22 cellular contexts compared by ENCODE assay signal in the genomic region with DNA sequence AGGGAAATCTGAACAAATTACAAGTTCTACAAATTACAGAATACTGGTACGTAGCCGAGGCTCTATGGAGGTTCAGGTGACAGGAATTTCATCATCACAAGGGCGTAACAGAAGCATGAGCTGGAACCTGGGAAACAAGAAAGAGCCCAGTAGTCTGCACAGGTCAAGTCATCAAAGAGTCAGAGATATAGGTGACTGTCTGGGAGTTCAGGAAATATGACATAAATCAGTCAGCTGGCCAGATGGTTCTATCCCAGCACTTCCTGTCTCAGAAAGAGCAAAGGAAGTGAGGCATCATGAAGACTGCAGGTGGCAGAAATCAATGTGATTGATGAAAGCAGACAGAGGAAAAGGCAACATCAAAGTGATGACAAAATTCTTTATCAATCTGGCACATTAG. TPM values are rescaled to one million over a fixed set of nuclear protein-coding genes. Genes with fewer than 3 reads are reported as not detected.
DNase-seq lines count a peak whose midpoint lies in the region; ATAC-seq and TF ChIP-seq lines count a peak whose summit lies in the region.
"Had no signal": no experiment of that assay in that cellular context is flagged by ENCODE, and none has a peak within 500 bp of the region (broad histone marks: within the 10 kb centered on the region; RNA-seq: fewer than 3 reads in every experiment).

No MANE protein-coding gene starts in this region.

- peak overlapping the region; percentile 15; the same call in 1 of the 2 replicates for H3K4me2 ChIP-seq in OCI-LY7 (ENCODE audit: low read length)

- no peak overlapping the region for H3K27ac ChIP-seq in OCI-LY7 (ENCODE audit: low read depth, low read length, poor library complexity, severe bottlenecking)
- H3K27ac ChIP-seq: C4-2B, colonic mucosa, lower lobe of right lung, neutrophil had no signal

- H3K79me2 ChIP-seq in OCI-LY7 (ENCODE audit: insufficient read depth, low read depth, low read length): no peaks in the 10 kb centered on the region

- no peaks in the 10 kb centered on the region for H3K36me3 ChIP-seq in OCI-LY7 (ENCODE audit: insufficient read depth, low read length)
- H3K36me3 ChIP-seq: colonic mucosa, lower lobe of right lung, neutrophil had no signal

- H3K4me3 ChIP-seq in OCI-LY7 (ENCODE audit: low read depth, low read length, poor library complexity, severe bottlenecking) (no peak overlapping the region), choroid plexus epithelial cell (ENCODE audit: low read depth, low read length) (no peak overlapping the region)
- H3K4me3 ChIP-seq: colonic mucosa, lower lobe of right lung had no signal

- intact Hi-C loops in OCI-LY7 (cut with micrococcal nuclease; ENCODE audit: unreplicated experiment): no loop called here

- no peaks in the 10 kb centered on the region for H3K9me3 ChIP-seq in OCI-LY7 (ENCODE audit: low read length)
- H3K9me3 ChIP-seq: colonic mucosa, lower lobe of right lung, neutrophil had no signal

- no peaks in the 10 kb centered on the region for H3K9me2 ChIP-seq in OCI-LY7 (ENCODE audit: insufficient read depth, low read length)

- CTCF ChIA-PET in OCI-LY7 (lab: Charles Lee; ENCODE audit: unreplicated experiment): no interaction called here

- TF ChIP-seq CTCF in OCI-LY7 (conservative IDR thresholded peaks at IDR 0.05; ENCODE audit: low read length) (no peak), choroid plexus epithelial cell (conservative IDR thresholded peaks at IDR 0.05; ENCODE audit: low read depth, low read length) (no peak)

- no TSS peak for BruUV-seq in OCI-LY7 (replicated peaks; lab: Mats Ljungman, UMichigan)

- ATAC-seq in HG03521 (IDR thresholded peaks at IDR 0.05; ENCODE audit: unreplicated experiment): no peak
- ATAC-seq in GM18520 (IDR thresholded peaks at IDR 0.05; ENCODE audit: unreplicated experiment): no peak
- ATAC-seq: activated naive CD4-positive, alpha-beta T cell treated with anti-CD3 and anti-CD28 coated beads, Interleukin-2, amount 50 U/mL, for 72 hours; lower lobe of right lung had no signal

- peak; percentile 17 for DNase-seq in DMS53 treated with DMSO at 0.1 percent for 48 hours (lab: John Stamatoyannopoulos, UW; ENCODE audit: unreplicated experiment)
- peak; percentile 55 for DNase-seq in OCI-LY7 (ENCODE audit: low spot score)
- peak; percentile 6 for DNase-seq in choroid plexus epithelial cell (ENCODE audit: low read depth)
- peak; percentile 21 for DNase-seq in left kidney (ENCODE audit: low read depth, low spot score)
- no peak for DNase-seq in activated CD4-positive, alpha-beta T cell treated with anti-CD3 and anti-CD28 coated beads for 48 hours
- DNase-seq in NCI-H524 (lab: John Stamatoyannopoulos, UW): no peak
- DNase-seq: activated CD4-positive, alpha-beta T cell treated with anti-CD3 and anti-CD28 coated beads for 1 hour; colonic mucosa; immature natural killer cell; lower lobe of right lung; NCI-H1417 treated with DMSO at 0.1 percent for 48 hours; NCI-H2171 treated with DMSO at 0.1 percent for 48 hours; NCI-H82; stimulated activated CD4-positive, alpha-beta T cell treated with anti-CD3 and anti-CD28 coated beads, Interleukin-12 subunit alpha, Interleukin-12 subunit beta, amount 100 ng/mL, for 4 hours; T1000 had no signal

- H2AFZ ChIP-seq in OCI-LY7 (ENCODE audit: low read length): no peak overlapping the region

- H4K20me1 ChIP-seq in OCI-LY7 (ENCODE audit: insufficient read depth, low read length): no peaks in the 10 kb centered on the region

- H3K4me1 ChIP-seq in OCI-LY7 (ENCODE audit: insufficient read depth, low read length, poor library complexity, severe bottlenecking): peaks cover 12% of the 10 kb centered on the region
- H3K4me1 ChIP-seq: colonic mucosa, lower lobe of right lung had no signal

- POLR2A ChIA-PET in OCI-LY7 (lab: Charles Lee): interaction anchor here (0.5 to 2.9 kb wide), 5 partner anchors 12 to 1654 kb away, joined by 3 to 9 read pairs (median 3); no protein-coding TSS in a partner anchor

RNA-seq across cellular contexts. Expression of gene MYCT1, which starts 23.3 kb away (rescaled TPM):
- 0.47 and 1.7 TPM in 2 replicates for total RNA-seq in OCI-LY7 (2014; rRNA removed; shearing (Covaris generic))
- total RNA-seq in OCI-LY7 (2022): 2.9 and 3.5 TPM in 2 replicates
- total RNA-seq: activated CD8-positive, alpha-beta memory T cell treated with anti-CD3 and anti-CD28 coated beads for 36 hours; activated naive CD4-positive, alpha-beta T cell treated with anti-CD3 and anti-CD28 coated beads, Interleukin-2, amount 50 U/mL, for 72 hours; G401 had no signal

RNA-seq across cellular contexts. Expression of gene VIP, which starts 29.6 kb away (rescaled TPM):
- not detected in 2 replicates for total RNA-seq in OCI-LY7 (2014; rRNA removed; shearing (Covaris generic))
- not detected in 2 replicates for total RNA-seq in OCI-LY7 (2022)
- total RNA-seq: activated CD8-positive, alpha-beta memory T cell treated with anti-CD3 and anti-CD28 coated beads for 36 hours; activated naive CD4-positive, alpha-beta T cell treated with anti-CD3 and anti-CD28 coated beads, Interleukin-2, amount 50 U/mL, for 72 hours; G401 had no signal

Comparison
In these comparisons a context has a peak if more than half of its experiments do, and no peak if none do; other contexts are left out.
1. DNase-seq: peak in DMS53 treated with DMSO at 0.1 percent for 48 hours (single experiment), OCI-LY7 (single experiment), choroid plexus epithelial cell (single experiment) and left kidney (single experiment); none in activated CD4-positive, alpha-beta T cell treated with anti-CD3 and anti-CD28 coated beads for 48 hours (single experiment) and NCI-H524 (0 of 2).